ENCODE assay signal across 14 cellular contexts in genomic region chr17:39903158-39903884, GRCh38. TPM values are rescaled to one million over a fixed set of nuclear protein-coding genes. Genes with fewer than 3 reads are reported as not detected.
DNase-seq lines count a peak whose midpoint lies in the region; ATAC-seq and TF ChIP-seq lines count a peak whose summit lies in the region.
"Had no signal": no experiment of that assay in that cellular context is flagged by ENCODE, and none has a peak within 500 bp of the region (broad histone marks: within the 10 kb centered on the region; RNA-seq: fewer than 3 reads in every experiment).

No MANE protein-coding gene starts in this region.

- intact Hi-C loops in activated T-helper 1 cell treated with anti-CD3 and anti-CD28 coated beads, Interleukin-12 subunit alpha, Interleukin-12 subunit beta, Interleukin-2, Interleukin-4 antibody, amounts not matched to agents 30 ng/mL and 10 ng/mL and 1 ng/mL, durations not matched to agents 14 hours and 24 hours and 36 hours (cut with micrococcal nuclease), result loop anchor here (1.0 to 5.0 kb wide), 2 partner anchors 23 to 36 kb away; partner anchors contain the start of gene ZPBP2
- intact Hi-C loops in uterus (cut with DNase I; ENCODE audit: low total_unique reads), result no loop called here
- intact Hi-C loops in lower lobe of right lung (cut with DNase I), result no loop called here

- no peaks in the 10 kb centered on the region for H3K27me3 Mint-ChIP-seq in CD4-positive, CD25-positive, alpha-beta regulatory T cell
- no peaks in the 10 kb centered on the region for H3K27me3 Mint-ChIP-seq in activated T-helper 1 cell treated with anti-CD3 and anti-CD28 coated beads, Interleukin-12 subunit alpha, Interleukin-12 subunit beta, Interleukin-2, Interleukin-4 antibody, amounts not matched to agents 30 ng/mL and 10 ng/mL and 1 ng/mL, durations not matched to agents 14 hours and 24 hours and 36 hours (ENCODE audit: insufficient read depth)
- no peaks in the 10 kb centered on the region for H3K27me3 Mint-ChIP-seq in memory B cell

- H3K4me1 Mint-ChIP-seq in CD4-positive, CD25-positive, alpha-beta regulatory T cell, result peaks cover 0 to 4% (median 2%) of the 10 kb centered on the region in 4 donors
- H3K4me1 Mint-ChIP-seq in activated T-helper 1 cell treated with anti-CD3 and anti-CD28 coated beads, Interleukin-12 subunit alpha, Interleukin-12 subunit beta, Interleukin-2, Interleukin-4 antibody, amounts not matched to agents 30 ng/mL and 10 ng/mL and 1 ng/mL, durations not matched to agents 14 hours and 24 hours and 36 hours (ENCODE audit: low read depth), result peaks cover 49% of the 10 kb centered on the region
- peaks cover 16% of the 10 kb centered on the region for H3K4me1 Mint-ChIP-seq in memory B cell
- H3K4me1 Mint-ChIP-seq: neural progenitor cell had no signal

- peak overlapping the region in 2 of 3 donors; percentile 25 to 58 for H3K27ac Mint-ChIP-seq in CD4-positive, CD25-positive, alpha-beta regulatory T cell
- peak overlapping the region; percentile 55 for H3K27ac Mint-ChIP-seq in activated T-helper 1 cell treated with anti-CD3 and anti-CD28 coated beads, Interleukin-12 subunit alpha, Interleukin-12 subunit beta, Interleukin-2, Interleukin-4 antibody, amounts not matched to agents 30 ng/mL and 10 ng/mL and 1 ng/mL, durations not matched to agents 14 hours and 24 hours and 36 hours
- H3K27ac Mint-ChIP-seq in memory B cell, result peak overlapping the region; percentile 24
- H3K27ac Mint-ChIP-seq: neural progenitor cell had no signal

- TF ChIP-seq CTCF in uterus (IDR thresholded peaks at IDR 0.05) (no peak), lower lobe of right lung (IDR thresholded peaks at IDR 0.05) (no peak)

- TF ChIP-seq POLR2A in uterus (IDR thresholded peaks at IDR 0.05), result no peak

- no peak overlapping the region for H3K4me3 Mint-ChIP-seq in CD4-positive, CD25-positive, alpha-beta regulatory T cell
- H3K4me3 Mint-ChIP-seq in activated T-helper 1 cell treated with anti-CD3 and anti-CD28 coated beads, Interleukin-12 subunit alpha, Interleukin-12 subunit beta, Interleukin-2, Interleukin-4 antibody, amounts not matched to agents 30 ng/mL and 10 ng/mL and 1 ng/mL, durations not matched to agents 14 hours and 24 hours and 36 hours, result peak overlapping the region; percentile 62
- H3K4me3 Mint-ChIP-seq in memory B cell, result no peak overlapping the region
- H3K4me3 Mint-ChIP-seq: neural progenitor cell had no signal

- DNase-seq in CD4-positive, CD25-positive, alpha-beta regulatory T cell, result peak in 1 of 3 donors; percentile 77
- DNase-seq in LHCN-M2 (ENCODE audit: low read depth), result peak; percentile 52
- peak; percentile 40 for DNase-seq in activated T-helper 1 cell treated with anti-CD3 and anti-CD28 coated beads, Interleukin-12 subunit alpha, Interleukin-12 subunit beta, Interleukin-2, Interleukin-4 antibody, amounts not matched to agents 30 ng/mL and 10 ng/mL and 1 ng/mL, durations not matched to agents 14 hours and 24 hours and 36 hours (ENCODE audit: low spot score)
- no peak for DNase-seq in memory B cell (ENCODE audit: low spot score in 2 of 2)
- DNase-seq in uterus, result no peak
- no peak for DNase-seq in UCSD-AML1 (lab: John Stamatoyannopoulos, UW; ENCODE audit: unreplicated experiment)
- DNase-seq in globus pallidus (ENCODE audit: low spot score), result no peak
- DNase-seq in lower lobe of right lung, result no peak
- DNase-seq: Caco-2, foreskin fibroblast, NCI-H187 treated with DMSO at 0.1 percent for 48 hours had no signal

- no peak overlapping the region for H3K4me3 ChIP-seq in CD4-positive, CD25-positive, alpha-beta regulatory T cell (ENCODE audit: low read depth, low read length)
- no peak overlapping the region for H3K4me3 ChIP-seq in uterus
- no peak overlapping the region for H3K4me3 ChIP-seq in lower lobe of right lung
- H3K4me3 ChIP-seq: neural progenitor cell had no signal

- H3K36me3 ChIP-seq in CD4-positive, CD25-positive, alpha-beta regulatory T cell (ENCODE audit: control insufficient read depth, insufficient read depth, low read length), result peaks cover 7% of the 10 kb centered on the region
- H3K36me3 ChIP-seq in uterus (no peaks in the 10 kb centered on the region), lower lobe of right lung (no peaks in the 10 kb centered on the region)
- H3K36me3 ChIP-seq: neural progenitor cell had no signal

- no peak overlapping the region for H3K27ac ChIP-seq in CD4-positive, CD25-positive, alpha-beta regulatory T cell (ENCODE audit: insufficient read depth, low read length, poor library complexity, severe bottlenecking)
- H3K27ac ChIP-seq in uterus (no peak overlapping the region), lower lobe of right lung (no peak overlapping the region)
- H3K27ac ChIP-seq: neural progenitor cell had no signal

- peaks cover 3% of the 10 kb centered on the region for H3K4me1 ChIP-seq in CD4-positive, CD25-positive, alpha-beta regulatory T cell (ENCODE audit: control insufficient read depth, insufficient read depth, low read length, poor library complexity, severe bottlenecking)
- no peaks in the 10 kb centered on the region for H3K4me1 ChIP-seq in uterus
- H3K4me1 ChIP-seq in lower lobe of right lung, result no peaks in the 10 kb centered on the region
- H3K4me1 ChIP-seq: neural progenitor cell had no signal

- no peaks in the 10 kb centered on the region for H3K9me3 ChIP-seq in CD4-positive, CD25-positive, alpha-beta regulatory T cell (ENCODE audit: control insufficient read depth in 2 of 2, low read length in 2 of 2)
- H3K9me3 ChIP-seq in uterus (no peaks in the 10 kb centered on the region), lower lobe of right lung (no peaks in the 10 kb centered on the region)
- H3K9me3 ChIP-seq: Caco-2 had no signal

- no peaks in the 10 kb centered on the region for H3K9me3 Mint-ChIP-seq in CD4-positive, CD25-positive, alpha-beta regulatory T cell
- H3K9me3 Mint-ChIP-seq in activated T-helper 1 cell treated with anti-CD3 and anti-CD28 coated beads, Interleukin-12 subunit alpha, Interleukin-12 subunit beta, Interleukin-2, Interleukin-4 antibody, amounts not matched to agents 30 ng/mL and 10 ng/mL and 1 ng/mL, durations not matched to agents 14 hours and 24 hours and 36 hours, result no peaks in the 10 kb centered on the region
- H3K9me3 Mint-ChIP-seq in memory B cell, result no peaks in the 10 kb centered on the region
- H3K9me3 Mint-ChIP-seq: neural progenitor cell had no signal

- H3K36me3 Mint-ChIP-seq in CD4-positive, CD25-positive, alpha-beta regulatory T cell, result peaks cover 31% of the 10 kb centered on the region
- peaks cover 51% of the 10 kb centered on the region for H3K36me3 Mint-ChIP-seq in activated T-helper 1 cell treated with anti-CD3 and anti-CD28 coated beads, Interleukin-12 subunit alpha, Interleukin-12 subunit beta, Interleukin-2, Interleukin-4 antibody, amounts not matched to agents 30 ng/mL and 10 ng/mL and 1 ng/mL, durations not matched to agents 14 hours and 24 hours and 36 hours (ENCODE audit: low read depth)
- H3K36me3 Mint-ChIP-seq in memory B cell, result peaks cover 24% of the 10 kb centered on the region

- ATAC-seq in CD4-positive, CD25-positive, alpha-beta regulatory T cell (ENCODE audit: low read depth in 2 of 2), result no peak
- ATAC-seq in memory B cell (ENCODE audit: low read depth) (peak; percentile 60), lower lobe of right lung (no peak)

- no peaks in the 10 kb centered on the region for H3K27me3 ChIP-seq in CD4-positive, CD25-positive, alpha-beta regulatory T cell (ENCODE audit: control insufficient read depth, insufficient read depth, low read length)
- H3K27me3 ChIP-seq in uterus (no peaks in the 10 kb centered on the region), lower lobe of right lung (ENCODE audit: low read depth) (no peaks in the 10 kb centered on the region)
- H3K27me3 ChIP-seq: neural progenitor cell had no signal

RNA-seq across cellular contexts. Expression of gene GSDMB, which starts 15.1 kb away (rescaled TPM):
- total RNA-seq in CD4-positive, CD25-positive, alpha-beta regulatory T cell, result 38.0 TPM
- 1 to 10 TPM in 2 of 4 donors, under 1 TPM in 2; 0.69 to 1.8 (median 1.0) TPM for polyA plus RNA-seq in CD4-positive, CD25-positive, alpha-beta regulatory T cell
- total RNA-seq in LHCN-M2 (2014; rRNA removed) (0.98 and 1.8 TPM in 2 replicates), uterus (10 to 100 TPM in 2 of 4 donors, 1 to 10 TPM in 1, under 1 TPM in 1; 0.29 to 12.6 (median 6.4) TPM), lower lobe of right lung (11.1 TPM)
- 0.94 TPM for polyA plus RNA-seq in LHCN-M2 (2012)
- 23.8 and 27.4 TPM in 2 replicates for total RNA-seq in activated T-helper 1 cell treated with anti-CD3 and anti-CD28 coated beads, Interleukin-12 subunit alpha, Interleukin-12 subunit beta, Interleukin-2, Interleukin-4 antibody, amounts not matched to agents 30 ng/mL and 10 ng/mL and 1 ng/mL, durations not matched to agents 14 hours and 24 hours and 36 hours

RNA-seq across cellular contexts. Expression of gene ORMDL3, which starts 24.1 kb away (rescaled TPM):
- total RNA-seq in CD4-positive, CD25-positive, alpha-beta regulatory T cell, result 104 TPM
- polyA plus RNA-seq in CD4-positive, CD25-positive, alpha-beta regulatory T cell, result 100 to 1,000 TPM in 3 of 4 donors, 10 to 100 TPM in 1; 99.5 to 176 (median 127) TPM
- total RNA-seq in LHCN-M2 (2014; rRNA removed), result 29.0 and 31.7 TPM in 2 replicates
- 54.9 TPM for polyA plus RNA-seq in LHCN-M2 (2012)
- total RNA-seq in activated T-helper 1 cell treated with anti-CD3 and anti-CD28 coated beads, Interleukin-12 subunit alpha, Interleukin-12 subunit beta, Interleukin-2, Interleukin-4 antibody, amounts not matched to agents 30 ng/mL and 10 ng/mL and 1 ng/mL, durations not matched to agents 14 hours and 24 hours and 36 hours, result 70.8 and 77.4 TPM in 2 replicates
- 10 to 100 TPM; 15.9 to 71.5 (median 42.9) TPM for total RNA-seq in uterus
- 61.3 TPM for total RNA-seq in lower lobe of right lung

RNA-seq across cellular contexts. Expression of gene LRRC3C, which starts 24.2 kb away (rescaled TPM):
- not detected for total RNA-seq in CD4-positive, CD25-positive, alpha-beta regulatory T cell
- under 1 TPM in 1 of 4 donors, not detected in 3; 0.38 TPM for polyA plus RNA-seq in CD4-positive, CD25-positive, alpha-beta regulatory T cell
- total RNA-seq in LHCN-M2 (2014; rRNA removed) (not detected in 2 replicates), uterus (under 1 TPM in 1 of 4 donors, not detected in 3; 0.52 TPM), lower lobe of right lung (not detected)
- polyA plus RNA-seq in LHCN-M2 (2012), result not detected
- total RNA-seq in activated T-helper 1 cell treated with anti-CD3 and anti-CD28 coated beads, Interleukin-12 subunit alpha, Interleukin-12 subunit beta, Interleukin-2, Interleukin-4 antibody, amounts not matched to agents 30 ng/mL and 10 ng/mL and 1 ng/mL, durations not matched to agents 14 hours and 24 hours and 36 hours, result not detected in 2 replicates
- total RNA-seq: Caco-2, H1, kidney epithelial cell had no signal
- polyA plus RNA-seq: H1 had no signal

RNA-seq across cellular contexts. Expression of gene ZPBP2, which starts 35.3 kb away (rescaled TPM):
- not detected for total RNA-seq in CD4-positive, CD25-positive, alpha-beta regulatory T cell
- polyA plus RNA-seq in CD4-positive, CD25-positive, alpha-beta regulatory T cell, result not detected
- total RNA-seq in LHCN-M2 (2014; rRNA removed) (not detected in 2 replicates), uterus (not detected), lower lobe of right lung (not detected)
- polyA plus RNA-seq in LHCN-M2 (2012), result not detected
- 0.37 TPM in 1 of 2 replicates, not detected in the other for total RNA-seq in activated T-helper 1 cell treated with anti-CD3 and anti-CD28 coated beads, Interleukin-12 subunit alpha, Interleukin-12 subunit beta, Interleukin-2, Interleukin-4 antibody, amounts not matched to agents 30 ng/mL and 10 ng/mL and 1 ng/mL, durations not matched to agents 14 hours and 24 hours and 36 hours
- total RNA-seq: Caco-2, H1, kidney epithelial cell had no signal
- polyA plus RNA-seq: H1 had no signal

RNA-seq across cellular contexts. Expression of gene IKZF3, which starts 39.2 kb away (rescaled TPM):
- total RNA-seq in CD4-positive, CD25-positive, alpha-beta regulatory T cell, result 146 TPM
- 10 to 100 TPM; 30.4 to 40.6 (median 34.1) TPM for polyA plus RNA-seq in CD4-positive, CD25-positive, alpha-beta regulatory T cell
- not detected in 2 replicates for total RNA-seq in LHCN-M2 (2014; rRNA removed)
- not detected for polyA plus RNA-seq in LHCN-M2 (2012)
- total RNA-seq in activated T-helper 1 cell treated with anti-CD3 and anti-CD28 coated beads, Interleukin-12 subunit alpha, Interleukin-12 subunit beta, Interleukin-2, Interleukin-4 antibody, amounts not matched to agents 30 ng/mL and 10 ng/mL and 1 ng/mL, durations not matched to agents 14 hours and 24 hours and 36 hours, result 22.8 and 25.1 TPM in 2 replicates
- 1 to 10 TPM in 3 of 4 donors, under 1 TPM in 1; 0.88 to 2.1 (median 1.6) TPM for total RNA-seq in uterus
- 7.1 TPM for total RNA-seq in lower lobe of right lung

Comparison
In these comparisons a context has a peak if more than half of its experiments do, and no peak if none do; other contexts are left out.
1. DNase-seq: peak in LHCN-M2 (single experiment) and activated T-helper 1 cell treated with anti-CD3 and anti-CD28 coated beads, Interleukin-12 subunit alpha, Interleukin-12 subunit beta, Interleukin-2, Interleukin-4 antibody, amounts not matched to agents 30 ng/mL and 10 ng/mL and 1 ng/mL, durations not matched to agents 14 hours and 24 hours and 36 hours (single experiment); none in memory B cell (0 of 2), uterus (0 of 2), UCSD-AML1 (single experiment), globus pallidus (single experiment) and lower lobe of right lung (single experiment).
2. Peak in every context shown above with its lines, with median percentiles within 50 percentile points of each other: H3K27ac Mint-ChIP-seq.